Comparison of ENCODE assay signal across 10 cellular contexts in genomic region chr15:82646250-82647044, GRCh38. TPM values are rescaled to one million over a fixed set of nuclear protein-coding genes. Genes with fewer than 3 reads are reported as not detected.
A peak's percentile ranks its signal among the peaks of the same experiment; 100 is the strongest.
DNase-seq lines count a peak whose midpoint lies in the region; ATAC-seq and TF ChIP-seq lines count a peak whose summit lies in the region.
"Had no signal": no experiment of that assay in that cellular context is flagged by ENCODE, and none has a peak within 500 bp of the region (broad histone marks: within the 10 kb centered on the region; RNA-seq: fewer than 3 reads in every experiment).

No MANE protein-coding gene starts in this region.

- 35% methylated on average over 45 of the region's 56 CpGs for WGBS in hepatocyte (ENCODE audit: low lambda C conversion rate, missing lambda C conversion rate)

- no peak overlapping the region for H3K27ac Mint-ChIP-seq in T-helper 17 cell

- no peak for ATAC-seq in T-helper 17 cell
- ATAC-seq in stimulated activated naive CD8-positive, alpha-beta T cell treated with anti-CD3 and anti-CD28 coated beads, Interleukin-15, Interleukin-2, amounts not matched to agents 100 U/mL and 50 U/mL, for 24 hours: no peak
- ATAC-seq in GM21360 (IDR thresholded peaks at IDR 0.05; ENCODE audit: unreplicated experiment): no peak

- peaks cover 11% of the 10 kb centered on the region for H3K4me1 Mint-ChIP-seq in T-helper 17 cell

- H3K36me3 ChIP-seq in hepatocyte (replicated peaks; ENCODE audit: insufficient read depth, low read depth): no peaks in the 10 kb centered on the region
- H3K36me3 ChIP-seq: cardiac muscle cell had no signal

- TF ChIP-seq CTCF in hepatocyte (IDR thresholded peaks at IDR 0.05; ENCODE audit: poor library complexity): no peak

- peak overlapping the region; percentile 79 for H3K4me3 Mint-ChIP-seq in T-helper 17 cell

- H3K4me1 ChIP-seq in hepatocyte (ENCODE audit: insufficient read depth): peaks cover 5% of the 10 kb centered on the region

- peaks cover 4% of the 10 kb centered on the region for H3K36me3 Mint-ChIP-seq in T-helper 17 cell (ENCODE audit: low read depth)

- H3K9me3 ChIP-seq in T-helper 17 cell (ENCODE audit: control insufficient read depth, low read length, poor library complexity, severe bottlenecking) (no peaks in the 10 kb centered on the region), hepatocyte (ENCODE audit: low read depth) (no peaks in the 10 kb centered on the region)

- no peaks in the 10 kb centered on the region for H3K9me2 ChIP-seq in hepatocyte (replicated peaks; ENCODE audit: insufficient read depth)

- no peak overlapping the region for H3K27ac ChIP-seq in hepatocyte
- H3K27ac ChIP-seq: cardiac muscle cell, KMS-11 had no signal

- DNase-seq in NCI-H2107 (lab: John Stamatoyannopoulos, UW) (peak; percentile 14), NCI-H2107 treated with DMSO at 0.1 percent for 48 hours (lab: John Stamatoyannopoulos, UW; ENCODE audit: unreplicated experiment) (no peak), T-helper 17 cell (no peak), hepatocyte (ENCODE audit: low spot score) (peak; percentile 16), AG08396 (ENCODE audit: low spot score) (no peak)
- DNase-seq in stimulated activated naive CD8-positive, alpha-beta T cell treated with anti-CD3 and anti-CD28 coated beads, Interleukin-15, Interleukin-2, amounts not matched to agents 100 U/mL and 50 U/mL, for 24 hours: peak; percentile 13
- no peak for DNase-seq in activated CD4-positive, CD25-positive, alpha-beta regulatory T cell treated with anti-CD3 and anti-CD28 coated beads, Interleukin-2, amount 50 U/mL, for 72 hours

- peak overlapping the region; percentile 94 for H3K4me2 ChIP-seq in hepatocyte

- H2AFZ ChIP-seq in hepatocyte: no peak overlapping the region

- no peaks in the 10 kb centered on the region for H4K20me1 ChIP-seq in hepatocyte (ENCODE audit: insufficient read depth, poor library complexity, severe bottlenecking)

- H3K27me3 Mint-ChIP-seq in T-helper 17 cell: peaks cover 67% of the 10 kb centered on the region

- H3K27me3 ChIP-seq in hepatocyte: peaks cover 92% of the 10 kb centered on the region

- H3K79me2 ChIP-seq in hepatocyte: no peaks in the 10 kb centered on the region

- no peak overlapping the region for H3K4me3 ChIP-seq in hepatocyte

RNA-seq across cellular contexts. Expression of gene CPEB1, which starts 0.7 kb away (rescaled TPM):
- total RNA-seq in T-helper 17 cell: under 1 TPM; 0.32 to 0.50 TPM
- total RNA-seq in hepatocyte: 0.87 and 1.6 TPM in 2 replicates
- 1.2 and 1.9 TPM in 2 replicates for polyA plus RNA-seq in hepatocyte

Comparison
In these comparisons a context has a peak if more than half of its experiments do, and no peak if none do; other contexts are left out.
1. DNase-seq: peak in NCI-H2107 (single experiment), hepatocyte (single experiment) and stimulated activated naive CD8-positive, alpha-beta T cell treated with anti-CD3 and anti-CD28 coated beads, Interleukin-15, Interleukin-2, amounts not matched to agents 100 U/mL and 50 U/mL, for 24 hours (single experiment); none in NCI-H2107 treated with DMSO at 0.1 percent for 48 hours (single experiment), T-helper 17 cell (0 of 3), AG08396 (single experiment) and activated CD4-positive, CD25-positive, alpha-beta regulatory T cell treated with anti-CD3 and anti-CD28 coated beads, Interleukin-2, amount 50 U/mL, for 72 hours (single experiment).